Comparison of ENCODE assay signal across 1 cellular context in the genomic region with DNA sequence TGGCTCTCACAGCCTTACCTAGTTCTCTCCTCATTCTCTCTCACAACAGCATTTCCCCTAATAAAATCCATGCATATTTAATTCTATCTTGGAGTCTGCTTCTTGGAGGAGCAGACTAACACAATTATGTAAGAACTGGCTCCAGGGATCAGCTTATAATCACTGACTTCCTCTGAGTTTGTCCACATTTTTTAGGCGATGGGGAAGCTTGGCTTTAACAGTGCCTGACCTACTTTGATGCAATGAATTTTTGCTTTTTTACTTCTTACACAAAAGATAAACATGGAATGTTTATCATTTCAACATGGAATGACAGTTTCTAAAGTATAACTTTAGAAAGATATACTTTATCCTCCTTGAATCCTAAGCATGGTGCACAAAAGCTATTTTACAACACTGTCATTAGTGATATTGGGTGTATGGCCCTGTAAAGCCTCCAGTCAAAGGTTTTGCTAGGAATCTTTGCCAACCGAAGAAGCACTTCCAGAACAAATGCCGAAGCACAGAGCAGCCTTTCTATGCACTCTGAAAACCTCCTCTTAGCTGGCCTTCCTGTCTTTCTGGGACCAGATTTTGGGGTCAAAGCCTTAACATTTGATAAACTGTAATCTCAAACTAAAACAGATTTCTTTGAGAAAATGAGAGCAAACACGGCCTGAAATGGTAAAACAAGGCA.
TF ChIP-seq lines count a peak whose summit lies in the region.

No MANE protein-coding gene starts in this region.

TF ChIP-seq in K562, 482 proteins besides CTCF, POLR2A, EP300 and RAD21 (continued from another document):
- TF ChIP-seq, protein P1, sequence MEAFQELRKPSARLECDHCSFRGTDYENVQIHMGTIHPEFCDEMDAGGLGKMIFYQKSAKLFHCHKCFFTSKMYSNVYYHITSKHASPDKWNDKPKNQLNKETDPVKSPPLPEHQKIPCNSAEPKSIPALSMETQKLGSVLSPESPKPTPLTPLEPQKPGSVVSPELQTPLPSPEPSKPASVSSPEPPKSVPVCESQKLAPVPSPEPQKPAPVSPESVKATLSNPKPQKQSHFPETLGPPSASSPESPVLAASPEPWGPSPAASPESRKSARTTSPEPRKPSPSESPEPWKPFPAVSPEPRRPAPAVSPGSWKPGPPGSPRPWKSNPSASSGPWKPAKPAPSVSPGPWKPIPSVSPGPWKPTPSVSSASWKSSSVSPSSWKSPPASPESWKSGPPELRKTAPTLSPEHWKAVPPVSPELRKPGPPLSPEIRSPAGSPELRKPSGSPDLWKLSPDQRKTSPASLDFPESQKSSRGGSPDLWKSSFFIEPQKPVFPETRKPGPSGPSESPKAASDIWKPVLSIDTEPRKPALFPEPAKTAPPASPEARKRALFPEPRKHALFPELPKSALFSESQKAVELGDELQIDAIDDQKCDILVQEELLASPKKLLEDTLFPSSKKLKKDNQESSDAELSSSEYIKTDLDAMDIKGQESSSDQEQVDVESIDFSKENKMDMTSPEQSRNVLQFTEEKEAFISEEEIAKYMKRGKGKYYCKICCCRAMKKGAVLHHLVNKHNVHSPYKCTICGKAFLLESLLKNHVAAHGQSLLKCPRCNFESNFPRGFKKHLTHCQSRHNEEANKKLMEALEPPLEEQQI (IDR thresholded peaks at IDR 0.05) = no peak
- TF ChIP-seq FOS (IDR thresholded peaks at IDR 0.05; ENCODE audit: extremely low read depth, insufficient read length) = no peak
